ENCODE assay signal across 23 cellular contexts in genomic region chr10:131280101-131280500, GRCh38. TPM values are rescaled to one million over a fixed set of nuclear protein-coding genes. Genes with fewer than 3 reads are reported as not detected.
"Had no signal": no experiment of that assay in that cellular context is flagged by ENCODE, and none has a peak within 500 bp of the region (broad histone marks: within the 10 kb centered on the region; RNA-seq: fewer than 3 reads in every experiment).

No MANE protein-coding gene starts in this region.

- H3K9ac ChIP-seq: SK-N-SH had no signal

- H3K4me3 Mint-ChIP-seq: T-cell had no signal

- ATAC-seq: HepG2, Panc1, PC-3, T-cell had no signal

- DNase-seq: IMR-90, Karpas-422, KG1, MM.1S, NCI-H1092 treated with DMSO at 0.1 percent for 48 hours, NCI-H1436, NCI-H187, NCI-H2029, NCI-H2171 treated with DMSO at 0.1 percent for 48 hours, NCI-H446, NCI-H510A, NCI-H524 treated with DMSO at 0.1 percent for 48 hours, NCI-H82, PC-3, SHP77, SK-N-SH, SW 1271, T-cell had no signal

- H3K36me3 Mint-ChIP-seq: T-cell had no signal

- H3K4me1 Mint-ChIP-seq: T-cell had no signal

- H3K27me3 Mint-ChIP-seq: T-cell had no signal

- H3K9me3 ChIP-seq: SK-N-SH had no signal

- H3K27ac Mint-ChIP-seq: T-cell had no signal

RNA-seq across cellular contexts. Expression of gene TCERG1L, which starts 31.4 kb away (rescaled TPM):
- total RNA-seq: HepG2, HT-29, IMR-90, M059J, OCI-LY7, PC-3 had no signal
